In genomic region chr3:158329696-158330441, GRCh38 we compare ENCODE assay signal across 8 cellular contexts.
DNase-seq lines count a peak whose midpoint lies in the region; ATAC-seq and TF ChIP-seq lines count a peak whose summit lies in the region.
"Not testable (repeated sequence)": the region's sequence is repeated elsewhere in the genome, so short reads cannot be mapped to it uniquely, and the experiment has no call there.

No MANE protein-coding gene starts in this region.

- not testable (repeated sequence) for H3K9me3 ChIP-seq in MG63; iPS-20b (ENCODE audit: insufficient read depth, low read depth, low read length); thoracic aorta

- H3K9me3 Mint-ChIP-seq in CD14-positive monocyte: peaks cover 3 to 11% (median 9%) of the 10 kb centered on the region in 7 donors
- H3K9me3 Mint-ChIP-seq in natural killer cell: not testable (repeated sequence)

- ATAC-seq in natural killer cell; thoracic aorta (ENCODE audit: insufficient number of reproducible peaks, low FRiP score, low read depth): not testable (repeated sequence)

- not testable (repeated sequence) for TF ChIP-seq CTCF in CD14-positive monocyte (IDR thresholded peaks at IDR 0.05); WI38 (IDR thresholded peaks at IDR 0.05; ENCODE audit: low read depth, low read length); coronary artery (IDR thresholded peaks at IDR 0.05); fibroblast of villous mesenchyme (IDR thresholded peaks at IDR 0.05; ENCODE audit: insufficient read depth, low read depth, low read length); natural killer cell (IDR thresholded peaks at IDR 0.05); thoracic aorta (IDR thresholded peaks at IDR 0.05)

- H3K27ac Mint-ChIP-seq in CD14-positive monocyte: peak overlapping the region in 1 of 7 donors; percentile 53
- H3K27ac Mint-ChIP-seq in natural killer cell: not testable (repeated sequence)

- peaks cover 25% of the 10 kb centered on the region for H3K4me1 Mint-ChIP-seq in CD14-positive monocyte
- H3K4me1 Mint-ChIP-seq in natural killer cell: not testable (repeated sequence)

- not testable (repeated sequence) for H3K27me3 Mint-ChIP-seq in CD14-positive monocyte (ENCODE audit: low read depth in 3 of 3); natural killer cell (ENCODE audit: low read depth in 2 of 2)

- not testable (repeated sequence) for H3K36me3 Mint-ChIP-seq in CD14-positive monocyte, natural killer cell

- H3K4me3 ChIP-seq in MG63: not testable (repeated sequence)
- peak overlapping the region; percentile 47 for H3K4me3 ChIP-seq in WI38 (ENCODE audit: low read depth, low read length)
- H3K4me3 ChIP-seq in coronary artery: peak overlapping the region; percentile 30
- peak overlapping the region; percentile 43 for H3K4me3 ChIP-seq in fibroblast of villous mesenchyme (ENCODE audit: low read depth, low read length)
- H3K4me3 ChIP-seq in iPS-20b (ENCODE audit: low read length): peak overlapping the region; percentile 46
- H3K4me3 ChIP-seq in thoracic aorta: peak overlapping the region; percentile 29

- not testable (repeated sequence) for DNase-seq in CD14-positive monocyte (ENCODE audit: low spot score); coronary artery (ENCODE audit: low spot score); fibroblast of villous mesenchyme (ENCODE audit: low read depth); natural killer cell; thoracic aorta (ENCODE audit: low spot score)
- DNase-seq in MG63: peak; percentile 2

- not testable (repeated sequence) for H3K36me3 ChIP-seq in MG63; iPS-20b (ENCODE audit: insufficient read depth, low read depth, low read length); thoracic aorta

- not testable (repeated sequence) for H3K27ac ChIP-seq in coronary artery; iPS-20b (ENCODE audit: low read length); thoracic aorta

- not testable (repeated sequence) for H3K4me1 ChIP-seq in iPS-20b (ENCODE audit: insufficient read depth, low read length); thoracic aorta (ENCODE audit: control insufficient read depth in 1 of 2, low read depth in 2 of 2)

- intact Hi-C loops in CD14-positive monocyte (cut with micrococcal nuclease); natural killer cell (cut with micrococcal nuclease): not testable (repeated sequence)

- not testable (repeated sequence) for H3K27me3 ChIP-seq in MG63; iPS-20b (ENCODE audit: insufficient read depth, low read length); thoracic aorta (replicated peaks; ENCODE audit: insufficient read depth)

- H3K4me3 Mint-ChIP-seq in CD14-positive monocyte (peak overlapping the region; percentile 51 to 62), natural killer cell (peak overlapping the region; percentile 9)

- H3K9ac ChIP-seq in iPS-20b (ENCODE audit: low read depth, low read length): not testable (repeated sequence)
